Comparison of ENCODE assay signal across 20 cellular contexts in the genomic region with DNA sequence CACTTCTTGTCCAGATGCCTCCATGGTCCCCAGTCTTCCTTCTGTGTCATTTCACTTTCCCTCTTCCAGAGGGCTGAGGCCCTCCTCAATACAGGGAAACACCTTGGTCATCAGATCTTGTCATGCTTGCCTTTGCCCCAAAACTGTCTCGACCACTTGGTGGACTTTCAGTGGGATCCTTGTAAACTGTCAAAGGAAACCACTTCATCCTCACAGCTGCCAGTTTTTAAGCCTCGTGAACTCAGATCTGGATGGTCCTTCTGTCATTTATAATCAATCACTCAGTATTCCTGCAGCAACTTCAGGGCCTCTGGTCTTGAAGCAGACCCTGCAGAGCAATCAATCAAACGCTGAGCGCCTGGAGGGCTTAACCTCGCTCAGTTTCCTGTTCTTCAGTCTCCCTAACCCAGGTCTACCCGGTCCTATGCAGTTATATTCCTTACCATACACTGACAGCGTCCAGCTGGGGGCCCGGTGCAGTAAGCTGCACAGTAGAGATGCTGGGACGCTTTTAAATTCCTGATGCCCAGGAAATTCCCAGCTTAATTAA.
DNase-seq lines count a peak whose midpoint lies in the region; ATAC-seq and TF ChIP-seq lines count a peak whose summit lies in the region.
"Had no signal": no experiment of that assay in that cellular context is flagged by ENCODE, and none has a peak within 500 bp of the region (broad histone marks: within the 10 kb centered on the region; RNA-seq: fewer than 3 reads in every experiment).

No MANE protein-coding gene starts in this region.

- TF ChIP-seq POLR2A in gastrocnemius medialis (IDR thresholded peaks at IDR 0.05), result no peak

- in situ Hi-C loops in gastrocnemius medialis (cut with MboI; ENCODE audit: low sequenced_read_pairs in 4 of 4), result loop anchor here in 3 of 4 donors (10.0 to 25.0 kb wide), 3 partner anchors 275 to 515 kb away; no protein-coding TSS in a partner anchor

- no peak overlapping the region for H3K4me3 Mint-ChIP-seq in glutamatergic neuron (ENCODE audit: unreplicated experiment)
- H3K4me3 Mint-ChIP-seq: activated B cell treated with CpG ODN at 0.5 μM for 24 hours; activated naive CD8-positive, alpha-beta T cell treated with anti-CD3 and anti-CD28 coated beads, Interleukin-2, amount 50 U/mL, for 24 hours; immature natural killer cell; naive thymus-derived CD8-positive, alpha-beta T cell; T-helper 2 cell treated with Interferon-gamma antibody and Interleukin-4, amounts not matched to agents 5 μg/mL and 100 μg/mL, for 36 hours had no signal

- H3K4me1 ChIP-seq in gastrocnemius medialis, result peaks cover 5 to 14% of the 10 kb centered on the region in 2 donors
- H3K4me1 ChIP-seq: HAP-1, SJCRH30 had no signal

- ATAC-seq in gastrocnemius medialis, result no peak
- ATAC-seq: activated naive CD8-positive, alpha-beta T cell treated with anti-CD3 and anti-CD28 coated beads, Interleukin-2, amount 50 U/mL, for 24 hours; esophagus mucosa; naive thymus-derived CD8-positive, alpha-beta T cell had no signal

- H3K36me3 Mint-ChIP-seq in glutamatergic neuron (ENCODE audit: unreplicated experiment), result no peaks in the 10 kb centered on the region

- peaks cover 11% of the 10 kb centered on the region for H3K9me3 Mint-ChIP-seq in glutamatergic neuron (ENCODE audit: unreplicated experiment)
- H3K9me3 Mint-ChIP-seq: activated B cell treated with CpG ODN at 0.5 μM for 24 hours; activated naive CD8-positive, alpha-beta T cell treated with anti-CD3 and anti-CD28 coated beads, Interleukin-2, amount 50 U/mL, for 24 hours; immature natural killer cell; naive thymus-derived CD8-positive, alpha-beta T cell; T-helper 2 cell treated with Interferon-gamma antibody and Interleukin-4, amounts not matched to agents 5 μg/mL and 100 μg/mL, for 36 hours had no signal

- peak overlapping the region in 3 of 4 donors; percentile 12 to 53 (median 52) for H3K27ac ChIP-seq in gastrocnemius medialis
- H3K27ac ChIP-seq: SJCRH30 had no signal

- DNase-seq in ELF-1 (ENCODE audit: low read depth, low spot score), result peak; percentile 75
- peak; percentile 17 for DNase-seq in NCI-H82 treated with DMSO at 0.1 percent for 48 hours (lab: John Stamatoyannopoulos, UW; ENCODE audit: unreplicated experiment)
- DNase-seq in glutamatergic neuron, result no peak
- no peak for DNase-seq in gastrocnemius medialis
- no peak for DNase-seq in T-helper 2 cell
- no peak for DNase-seq in NCI-H446 treated with DMSO at 0.1 percent for 48 hours (lab: John Stamatoyannopoulos, UW)
- no peak for DNase-seq in NCI-H2029 (lab: John Stamatoyannopoulos, UW)
- DNase-seq in SW480 (ENCODE audit: low spot score), result no peak
- DNase-seq: activated B cell treated with CpG ODN at 0.5 μM for 24 hours; activated naive CD8-positive, alpha-beta T cell treated with anti-CD3 and anti-CD28 coated beads, Interleukin-2, amount 50 U/mL, for 24 hours; DMS79; immature natural killer cell; naive thymus-derived CD8-positive, alpha-beta T cell; NCI-H1105; SJCRH30; stimulated activated CD8-positive, alpha-beta memory T cell treated with anti-CD3 and anti-CD28 coated beads, Interleukin-4, amount 100 ng/mL, for 48 hours; tibial artery had no signal

- TF ChIP-seq CTCF in glutamatergic neuron (IDR thresholded peaks at IDR 0.05; ENCODE audit: partially characterized antibody, unreplicated experiment) (no peak), gastrocnemius medialis (IDR thresholded peaks at IDR 0.05 in 4 of 5, conservative IDR thresholded peaks at IDR 0.05 in 1 of 5) (no peak)

- H3K27me3 Mint-ChIP-seq in glutamatergic neuron (ENCODE audit: unreplicated experiment), result peaks cover 4% of the 10 kb centered on the region
- H3K27me3 Mint-ChIP-seq: activated B cell treated with CpG ODN at 0.5 μM for 24 hours; activated naive CD8-positive, alpha-beta T cell treated with anti-CD3 and anti-CD28 coated beads, Interleukin-2, amount 50 U/mL, for 24 hours; naive thymus-derived CD8-positive, alpha-beta T cell had no signal

- H3K4me3 ChIP-seq in gastrocnemius medialis, result no peak overlapping the region
- H3K4me3 ChIP-seq: HAP-1, SJCRH30, tibial artery had no signal

- peak overlapping the region; percentile 49 for H3K27ac Mint-ChIP-seq in glutamatergic neuron (ENCODE audit: unreplicated experiment)
- H3K27ac Mint-ChIP-seq: activated B cell treated with CpG ODN at 0.5 μM for 24 hours; activated naive CD8-positive, alpha-beta T cell treated with anti-CD3 and anti-CD28 coated beads, Interleukin-2, amount 50 U/mL, for 24 hours; T-helper 2 cell treated with Interferon-gamma antibody and Interleukin-4, amounts not matched to agents 5 μg/mL and 100 μg/mL, for 36 hours had no signal

- H3K36me3 ChIP-seq in gastrocnemius medialis, result peaks cover 0 to 35% of the 10 kb centered on the region in 2 donors

- no peaks in the 10 kb centered on the region for H3K9me3 ChIP-seq in gastrocnemius medialis
- H3K9me3 ChIP-seq: HAP-1, SJCRH30, tibial artery had no signal

- no peaks in the 10 kb centered on the region for H3K27me3 ChIP-seq in gastrocnemius medialis
- H3K27me3 ChIP-seq: SJCRH30, tibial artery had no signal

- peaks cover 21% of the 10 kb centered on the region for H3K4me1 Mint-ChIP-seq in glutamatergic neuron (ENCODE audit: low read depth, unreplicated experiment)
- H3K4me1 Mint-ChIP-seq: activated B cell treated with CpG ODN at 0.5 μM for 24 hours; activated naive CD8-positive, alpha-beta T cell treated with anti-CD3 and anti-CD28 coated beads, Interleukin-2, amount 50 U/mL, for 24 hours; immature natural killer cell had no signal

- intact Hi-C loops in gastrocnemius medialis (cut with DNase I; ENCODE audit: low total_unique reads), result no loop called here

Comparison
In these comparisons a context has a peak if more than half of its experiments do, and no peak if none do; other contexts are left out.
1. DNase-seq: peak in ELF-1 (single experiment) and NCI-H82 treated with DMSO at 0.1 percent for 48 hours (single experiment); none in glutamatergic neuron (single experiment), gastrocnemius medialis (0 of 2), T-helper 2 cell (0 of 5), NCI-H446 treated with DMSO at 0.1 percent for 48 hours (single experiment), NCI-H2029 (single experiment) and SW480 (single experiment).